Comparison of ENCODE assay signal across 1 cellular context in the genomic region with DNA sequence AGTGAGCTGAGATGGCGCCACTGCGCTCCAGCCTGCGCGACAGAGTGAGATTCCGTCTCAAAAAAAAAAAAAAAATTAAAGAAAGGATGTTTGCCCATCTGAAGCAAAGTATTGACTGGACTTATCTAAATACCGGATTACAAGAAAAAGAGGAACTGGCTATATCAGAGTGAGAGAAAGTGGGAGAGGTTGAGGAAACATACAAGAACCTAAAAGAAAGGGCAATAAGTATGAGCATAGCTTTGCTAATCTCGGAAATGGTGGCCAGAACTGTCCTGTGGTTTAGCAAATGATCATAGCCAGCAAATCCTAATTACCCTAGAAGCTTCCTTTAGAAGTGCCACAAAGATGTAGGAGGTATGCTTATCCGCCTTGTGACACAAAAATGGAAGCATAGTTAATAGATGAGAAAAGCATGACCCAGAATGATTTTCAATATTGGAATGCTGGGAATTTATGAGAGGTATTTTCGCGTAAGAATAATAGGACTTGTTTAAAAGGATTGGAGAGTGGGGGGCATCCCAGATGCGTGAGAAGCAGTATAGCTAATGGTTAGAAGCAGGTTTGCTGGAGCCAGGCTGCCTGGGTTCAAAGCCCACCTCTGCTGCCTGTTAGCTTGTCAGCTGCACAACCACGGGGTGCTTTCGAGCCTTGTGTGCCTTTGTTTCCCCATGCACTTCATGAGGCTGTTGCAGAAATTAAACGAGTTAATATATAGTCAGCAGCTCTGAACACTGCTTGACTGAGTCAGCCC.
A peak's percentile ranks its signal among the peaks of the same experiment; 100 is the strongest.
TF ChIP-seq lines count a peak whose summit lies in the region.

No MANE protein-coding gene starts in this region.

TF ChIP-seq in K562, 482 proteins besides CTCF, POLR2A, EP300 and RAD21:
- TF ChIP-seq SIN3A (IDR thresholded peaks at IDR 0.05; ENCODE audit: borderline replicate concordance in 2 of 2, control insufficient read depth in 1 of 2, low read depth in 2 of 2, low read length in 2 of 2) = no peak
- no peak for TF ChIP-seq ARID2 (IDR thresholded peaks at IDR 0.05)
- no peak for TF ChIP-seq E2F3 (CRISPR knock-in tag; IDR thresholded peaks at IDR 0.05)
- no peak for TF ChIP-seq PYGO2 (tag; IDR thresholded peaks at IDR 0.05)
- TF ChIP-seq STAT5B (CRISPR knock-in tag; IDR thresholded peaks at IDR 0.05) = no peak
- peak; percentile 9 for TF ChIP-seq TAF9B (IDR thresholded peaks at IDR 0.05; ENCODE audit: partially characterized antibody)
- no peak for TF ChIP-seq ZZZ3 (IDR thresholded peaks at IDR 0.05)
- 0 out of 2 replicates have a peak, but pooled peaks have one; percentile 11 for TF ChIP-seq TRIM28 (IDR thresholded peaks at IDR 0.05)
- no peak for TF ChIP-seq ZC3H4 (CRISPR knock-in tag; IDR thresholded peaks at IDR 0.05; ENCODE audit: borderline replicate concordance)
- peak; percentile 65; the same call in 1 of the 2 replicates for TF ChIP-seq FOXK1 (CRISPR knock-in tag; IDR thresholded peaks at IDR 0.05; ENCODE audit: borderline replicate concordance)
- TF ChIP-seq CSDE1 (IDR thresholded peaks at IDR 0.05) = no peak
- TF ChIP-seq, protein P1, sequence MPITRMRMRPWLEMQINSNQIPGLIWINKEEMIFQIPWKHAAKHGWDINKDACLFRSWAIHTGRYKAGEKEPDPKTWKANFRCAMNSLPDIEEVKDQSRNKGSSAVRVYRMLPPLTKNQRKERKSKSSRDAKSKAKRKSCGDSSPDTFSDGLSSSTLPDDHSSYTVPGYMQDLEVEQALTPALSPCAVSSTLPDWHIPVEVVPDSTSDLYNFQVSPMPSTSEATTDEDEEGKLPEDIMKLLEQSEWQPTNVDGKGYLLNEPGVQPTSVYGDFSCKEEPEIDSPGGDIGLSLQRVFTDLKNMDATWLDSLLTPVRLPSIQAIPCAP (CRISPR knock-in tag; IDR thresholded peaks at IDR 0.05; ENCODE audit: borderline replicate concordance) = no peak
- TF ChIP-seq KLF16 (IDR thresholded peaks at IDR 0.05) = no peak
- TF ChIP-seq, protein P2, sequence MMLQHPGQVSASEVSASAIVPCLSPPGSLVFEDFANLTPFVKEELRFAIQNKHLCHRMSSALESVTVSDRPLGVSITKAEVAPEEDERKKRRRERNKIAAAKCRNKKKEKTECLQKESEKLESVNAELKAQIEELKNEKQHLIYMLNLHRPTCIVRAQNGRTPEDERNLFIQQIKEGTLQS (IDR thresholded peaks at IDR 0.05) = no peak
- TF ChIP-seq, protein P2 (CRISPR knock-in tag; conservative IDR thresholded peaks at IDR 0.05) = no peak
- no peak for TF ChIP-seq OTX1 (CRISPR knock-in tag; IDR thresholded peaks at IDR 0.05)
- no peak for TF ChIP-seq ZNF707 (CRISPR knock-in tag; conservative IDR thresholded peaks at IDR 0.05)
- 0 out of 2 replicates have a peak, but pooled peaks have one; percentile 14 for TF ChIP-seq EP400 (IDR thresholded peaks at IDR 0.05)
- peak; percentile 98 for TF ChIP-seq SPI1 (IDR thresholded peaks at IDR 0.05; ENCODE audit: borderline replicate concordance, low read depth, low read length)
- TF ChIP-seq TEAD4 (IDR thresholded peaks at IDR 0.05; ENCODE audit: low read length) = no peak
- TF ChIP-seq TEAD4 (CRISPR knock-in tag; IDR thresholded peaks at IDR 0.05; ENCODE audit: borderline replicate concordance) = no peak
- TF ChIP-seq RUNX1 (IDR thresholded peaks at IDR 0.05; ENCODE audit: low read depth) = no peak
- TF ChIP-seq CBX1 (IDR thresholded peaks at IDR 0.05; ENCODE audit: low read depth) = no peak
- TF ChIP-seq KDM1A (IDR thresholded peaks at IDR 0.05) = peak in 1 of 2 experiments; percentile 6; a peak in 1 of 4 replicates
- no peak for TF ChIP-seq BRCA1 (IDR thresholded peaks at IDR 0.05)
- TF ChIP-seq BRCA1 (CRISPR knock-in tag; IDR thresholded peaks at IDR 0.05) = no peak
- TF ChIP-seq SMARCE1 (IDR thresholded peaks at IDR 0.05) = peak; percentile 38; the same call in 1 of the 2 replicates
- no peak for TF ChIP-seq ZNF764 (CRISPR knock-in tag; IDR thresholded peaks at IDR 0.05; ENCODE audit: low read depth)
